ENCODE assay signal across 2 cellular contexts in genomic region chr4:39950861-39951481, GRCh38.
TF ChIP-seq lines count a peak whose summit lies in the region.

No MANE protein-coding gene starts in this region.

TF ChIP-seq in GM23338, 12 proteins besides CTCF, POLR2A, EP300 and RAD21:
- TF ChIP-seq, protein P1, sequence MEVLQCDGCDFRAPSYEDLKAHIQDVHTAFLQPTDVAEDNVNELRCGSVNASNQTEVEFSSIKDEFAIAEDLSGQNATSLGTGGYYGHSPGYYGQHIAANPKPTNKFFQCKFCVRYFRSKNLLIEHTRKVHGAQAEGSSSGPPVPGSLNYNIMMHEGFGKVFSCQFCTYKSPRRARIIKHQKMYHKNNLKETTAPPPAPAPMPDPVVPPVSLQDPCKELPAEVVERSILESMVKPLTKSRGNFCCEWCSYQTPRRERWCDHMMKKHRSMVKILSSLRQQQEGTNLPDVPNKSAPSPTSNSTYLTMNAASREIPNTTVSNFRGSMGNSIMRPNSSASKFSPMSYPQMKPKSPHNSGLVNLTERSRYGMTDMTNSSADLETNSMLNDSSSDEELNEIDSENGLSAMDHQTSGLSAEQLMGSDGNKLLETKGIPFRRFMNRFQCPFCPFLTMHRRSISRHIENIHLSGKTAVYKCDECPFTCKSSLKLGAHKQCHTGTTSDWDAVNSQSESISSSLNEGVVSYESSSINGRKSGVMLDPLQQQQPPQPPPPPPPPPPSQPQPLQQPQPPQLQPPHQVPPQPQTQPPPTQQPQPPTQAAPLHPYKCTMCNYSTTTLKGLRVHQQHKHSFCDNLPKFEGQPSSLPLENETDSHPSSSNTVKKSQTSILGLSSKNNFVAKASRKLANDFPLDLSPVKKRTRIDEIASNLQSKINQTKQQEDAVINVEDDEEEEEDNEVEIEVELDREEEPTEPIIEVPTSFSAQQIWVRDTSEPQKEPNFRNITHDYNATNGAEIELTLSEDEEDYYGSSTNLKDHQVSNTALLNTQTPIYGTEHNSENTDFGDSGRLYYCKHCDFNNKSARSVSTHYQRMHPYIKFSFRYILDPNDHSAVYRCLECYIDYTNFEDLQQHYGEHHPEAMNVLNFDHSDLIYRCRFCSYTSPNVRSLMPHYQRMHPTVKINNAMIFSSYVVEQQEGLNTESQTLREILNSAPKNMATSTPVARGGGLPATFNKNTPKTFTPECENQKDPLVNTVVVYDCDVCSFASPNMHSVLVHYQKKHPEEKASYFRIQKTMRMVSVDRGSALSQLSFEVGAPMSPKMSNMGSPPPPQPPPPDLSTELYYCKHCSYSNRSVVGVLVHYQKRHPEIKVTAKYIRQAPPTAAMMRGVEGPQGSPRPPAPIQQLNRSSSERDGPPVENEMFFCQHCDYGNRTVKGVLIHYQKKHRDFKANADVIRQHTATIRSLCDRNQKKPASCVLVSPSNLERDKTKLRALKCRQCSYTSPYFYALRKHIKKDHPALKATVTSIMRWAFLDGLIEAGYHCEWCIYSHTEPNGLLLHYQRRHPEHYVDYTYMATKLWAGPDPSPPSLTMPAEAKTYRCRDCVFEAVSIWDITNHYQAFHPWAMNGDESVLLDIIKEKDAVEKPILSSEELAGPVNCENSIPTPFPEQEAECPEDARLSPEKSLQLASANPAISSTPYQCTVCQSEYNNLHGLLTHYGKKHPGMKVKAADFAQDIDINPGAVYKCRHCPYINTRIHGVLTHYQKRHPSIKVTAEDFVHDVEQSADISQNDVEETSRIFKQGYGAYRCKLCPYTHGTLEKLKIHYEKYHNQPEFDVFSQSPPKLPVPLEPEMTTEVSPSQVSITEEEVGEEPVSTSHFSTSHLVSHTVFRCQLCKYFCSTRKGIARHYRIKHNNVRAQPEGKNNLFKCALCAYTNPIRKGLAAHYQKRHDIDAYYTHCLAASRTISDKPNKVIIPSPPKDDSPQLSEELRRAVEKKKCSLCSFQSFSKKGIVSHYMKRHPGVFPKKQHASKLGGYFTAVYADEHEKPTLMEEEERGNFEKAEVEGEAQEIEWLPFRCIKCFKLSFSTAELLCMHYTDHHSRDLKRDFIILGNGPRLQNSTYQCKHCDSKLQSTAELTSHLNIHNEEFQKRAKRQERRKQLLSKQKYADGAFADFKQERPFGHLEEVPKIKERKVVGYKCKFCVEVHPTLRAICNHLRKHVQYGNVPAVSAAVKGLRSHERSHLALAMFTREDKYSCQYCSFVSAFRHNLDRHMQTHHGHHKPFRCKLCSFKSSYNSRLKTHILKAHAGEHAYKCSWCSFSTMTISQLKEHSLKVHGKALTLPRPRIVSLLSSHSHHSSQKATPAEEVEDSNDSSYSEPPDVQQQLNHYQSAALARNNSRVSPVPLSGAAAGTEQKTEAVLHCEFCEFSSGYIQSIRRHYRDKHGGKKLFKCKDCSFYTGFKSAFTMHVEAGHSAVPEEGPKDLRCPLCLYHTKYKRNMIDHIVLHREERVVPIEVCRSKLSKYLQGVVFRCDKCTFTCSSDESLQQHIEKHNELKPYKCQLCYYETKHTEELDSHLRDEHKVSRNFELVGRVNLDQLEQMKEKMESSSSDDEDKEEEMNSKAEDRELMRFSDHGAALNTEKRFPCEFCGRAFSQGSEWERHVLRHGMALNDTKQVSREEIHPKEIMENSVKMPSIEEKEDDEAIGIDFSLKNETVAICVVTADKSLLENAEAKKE (CRISPR knock-in tag; IDR thresholded peaks at IDR 0.05) = no peak
- TF ChIP-seq ZNF331 (CRISPR knock-in tag; IDR thresholded peaks at IDR 0.05; ENCODE audit: low read depth) (no peak), JUNB (IDR thresholded peaks at IDR 0.05; ENCODE audit: unreplicated experiment) (no peak), CREB1 (CRISPR knock-in tag; IDR thresholded peaks at IDR 0.05; ENCODE audit: low read depth) (no peak), EZH2 (IDR thresholded peaks at IDR 0.05; ENCODE audit: low read depth, unreplicated experiment) (no peak), STAT1 (IDR thresholded peaks at IDR 0.05; ENCODE audit: unreplicated experiment) (no peak), ZNF114 (CRISPR knock-in tag; IDR thresholded peaks at IDR 0.05) (no peak), EZH2phosphoT487 (IDR thresholded peaks at IDR 0.05; ENCODE audit: unreplicated experiment) (no peak), REST (IDR thresholded peaks at IDR 0.05; ENCODE audit: unreplicated experiment) (no peak), NANOG (IDR thresholded peaks at IDR 0.05; ENCODE audit: borderline replicate concordance) (no peak), POLR2AphosphoS5 (IDR thresholded peaks at IDR 0.05; ENCODE audit: low read depth) (no peak)
- TF ChIP-seq, protein P2, sequence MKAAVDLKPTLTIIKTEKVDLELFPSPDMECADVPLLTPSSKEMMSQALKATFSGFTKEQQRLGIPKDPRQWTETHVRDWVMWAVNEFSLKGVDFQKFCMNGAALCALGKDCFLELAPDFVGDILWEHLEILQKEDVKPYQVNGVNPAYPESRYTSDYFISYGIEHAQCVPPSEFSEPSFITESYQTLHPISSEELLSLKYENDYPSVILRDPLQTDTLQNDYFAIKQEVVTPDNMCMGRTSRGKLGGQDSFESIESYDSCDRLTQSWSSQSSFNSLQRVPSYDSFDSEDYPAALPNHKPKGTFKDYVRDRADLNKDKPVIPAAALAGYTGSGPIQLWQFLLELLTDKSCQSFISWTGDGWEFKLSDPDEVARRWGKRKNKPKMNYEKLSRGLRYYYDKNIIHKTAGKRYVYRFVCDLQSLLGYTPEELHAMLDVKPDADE (IDR thresholded peaks at IDR 0.05) = no peak

TF ChIP-seq in WTC11, 78 proteins besides CTCF, POLR2A, EP300 and RAD21 (continued from another document):
- TF ChIP-seq SP1 (CRISPR knock-in tag; conservative IDR thresholded peaks at IDR 0.05) (no peak), NR3C1 (CRISPR knock-in tag; conservative IDR thresholded peaks at IDR 0.05; ENCODE audit: low read depth) (no peak)
